19 cellular contexts compared by ENCODE assay signal in genomic region chr2:226766352-226767055, GRCh38. TPM values are rescaled to one million over a fixed set of nuclear protein-coding genes. Genes with fewer than 3 reads are reported as not detected.
DNase-seq lines count a peak whose midpoint lies in the region; ATAC-seq and TF ChIP-seq lines count a peak whose summit lies in the region.
"Had no signal": no experiment of that assay in that cellular context is flagged by ENCODE, and none has a peak within 500 bp of the region (broad histone marks: within the 10 kb centered on the region; RNA-seq: fewer than 3 reads in every experiment).

No MANE protein-coding gene starts in this region.

- H3K4me3 ChIP-seq in heart left ventricle, result no peak overlapping the region
- no peak overlapping the region for H3K4me3 ChIP-seq in RWPE2 (ENCODE audit: severe bottlenecking)
- no peak overlapping the region for H3K4me3 ChIP-seq in smooth muscle cell
- H3K4me3 ChIP-seq: MG63, tibial nerve had no signal

- TF ChIP-seq POLR2A in heart left ventricle (IDR thresholded peaks at IDR 0.05), result no peak

- H2AK5ac ChIP-seq in H9 (ENCODE audit: insufficient read length, low read length), result no peak overlapping the region

- no peak overlapping the region for H3K14ac ChIP-seq in H9 (ENCODE audit: insufficient read depth, low read length)

- no peaks in the 10 kb centered on the region for H3K23me2 ChIP-seq in H9 (ENCODE audit: insufficient read length, low read depth, low read length, poor library complexity, severe bottlenecking)

- no peak overlapping the region for H2BK12ac ChIP-seq in H9 (ENCODE audit: insufficient read length, low read depth, low read length)

- no peak overlapping the region for H2BK5ac ChIP-seq in H9 (ENCODE audit: insufficient read length, low read length)

- DNase-seq in heart left ventricle, result no peak
- no peak for DNase-seq in cardiac septum (ENCODE audit: low spot score)
- DNase-seq in RWPE2 (ENCODE audit: low spot score), result no peak
- DNase-seq in fibroblast of peridontal ligament (ENCODE audit: extremely low read depth), result peak; percentile 56
- no peak for DNase-seq in smooth muscle cell (lab: John Stamatoyannopoulos, UW; ENCODE audit: unreplicated experiment)
- DNase-seq in superior temporal gyrus (ENCODE audit: extremely low spot score), result no peak
- DNase-seq in H9, result no peak
- DNase-seq in natural killer cell, result no peak
- DNase-seq: activated CD4-positive, alpha-beta T cell treated with anti-CD3 and anti-CD28 coated beads, Interleukin-2, amount 50 U/mL, for 1 hour; activated naive CD4-positive, alpha-beta T cell treated with Interleukin-2 at 50 U/mL for 16 hours; activated T-cell treated with anti-CD3 and anti-CD28 coated beads for 4 hours; CD4-positive, CD25-positive, alpha-beta regulatory T cell; DMS53; head of caudate nucleus; kidney; MG63; NCI-H446 had no signal

- H3K56ac ChIP-seq in H9 (ENCODE audit: insufficient read length, low read depth, low read length), result no peak overlapping the region

- intact Hi-C loops in heart left ventricle (cut with DNase I), result no loop called here
- intact Hi-C loops in cardiac septum (cut with DNase I), result no loop called here
- intact Hi-C loops in natural killer cell (cut with micrococcal nuclease), result no loop called here

- H3K79me1 ChIP-seq in H9 (ENCODE audit: insufficient read depth, low read depth, low read length, poor library complexity, severe bottlenecking), result peaks cover 5% of the 10 kb centered on the region

- no peak overlapping the region for H3T11ph ChIP-seq in H9 (ENCODE audit: low read length)

- H3K4me3 Mint-ChIP-seq in H9, result no peak overlapping the region
- no peak overlapping the region for H3K4me3 Mint-ChIP-seq in natural killer cell
- H3K4me3 Mint-ChIP-seq: CD4-positive, CD25-positive, alpha-beta regulatory T cell; neural crest cell had no signal

- H3K79me2 ChIP-seq in smooth muscle cell (ENCODE audit: low read depth), result peaks cover 65% of the 10 kb centered on the region
- H3K79me2 ChIP-seq in H9 (ENCODE audit: insufficient read depth, low read length), result no peaks in the 10 kb centered on the region; the same call in 1 of the 2 replicates

- H3K27me3 Mint-ChIP-seq in H9 (ENCODE audit: low read depth) (no peaks in the 10 kb centered on the region), natural killer cell (ENCODE audit: low read depth in 2 of 2) (peaks cover 11 to 35% of the 10 kb centered on the region in 2 donors)

- no peak overlapping the region for H3K23ac ChIP-seq in H9 (ENCODE audit: insufficient read length, low read depth, low read length)

- no peak overlapping the region for H2BK120ac ChIP-seq in H9 (ENCODE audit: low read depth, low read length, poor library complexity, severe bottlenecking)

- peaks cover 7 to 17% (median 10%) of the 10 kb centered on the region in 3 experiments; a peak in 6 of 7 replicates for H3K36me3 Mint-ChIP-seq in H9 (ENCODE audit: insufficient read depth in 1 of 3, low read depth in 3 of 3)
- no peaks in the 10 kb centered on the region for H3K36me3 Mint-ChIP-seq in natural killer cell
- H3K36me3 Mint-ChIP-seq: CD4-positive, CD25-positive, alpha-beta regulatory T cell had no signal

- H3K9me3 ChIP-seq in heart left ventricle (peaks cover 0 to 4% (median 0%) of the 10 kb centered on the region in 12 donors), RWPE2 (ENCODE audit: severe bottlenecking) (no peaks in the 10 kb centered on the region), smooth muscle cell (replicated peaks; ENCODE audit: low read depth) (no peaks in the 10 kb centered on the region), H9 (ENCODE audit: control insufficient read depth, low read depth, low read length) (no peaks in the 10 kb centered on the region)
- H3K9me3 ChIP-seq: tibial nerve had no signal

- ATAC-seq in heart left ventricle (no peak), RWPE2 (ENCODE audit: low read depth) (no peak), natural killer cell (no peak)

- H4K20me1 ChIP-seq in smooth muscle cell (ENCODE audit: low read depth) (peaks cover 44% of the 10 kb centered on the region), H9 (ENCODE audit: control insufficient read depth, insufficient read depth, insufficient read length) (no peaks in the 10 kb centered on the region)

- H3K9me3 Mint-ChIP-seq in H9, result no peaks in the 10 kb centered on the region
- H3K9me3 Mint-ChIP-seq in natural killer cell, result no peaks in the 10 kb centered on the region

- no peak overlapping the region for H2BK20ac ChIP-seq in H9 (ENCODE audit: low read depth, low read length, poor library complexity, severe bottlenecking)

- H4K8ac ChIP-seq in H9 (replicated peaks; ENCODE audit: insufficient read length, low read depth, low read length), result no peak overlapping the region

- H3K4me1 Mint-ChIP-seq in H9 (no peaks in the 10 kb centered on the region; a peak in 1 of 4 replicates), natural killer cell (peaks cover 0 to 6% of the 10 kb centered on the region in 2 donors)

- H3K27me3 ChIP-seq in heart left ventricle (no peaks in the 10 kb centered on the region), RWPE2 (ENCODE audit: insufficient read depth, poor library complexity, severe bottlenecking) (no peaks in the 10 kb centered on the region), smooth muscle cell (ENCODE audit: low read depth) (no peaks in the 10 kb centered on the region), H9 (ENCODE audit: insufficient read depth, low read length) (no peaks in the 10 kb centered on the region)
- H3K27me3 ChIP-seq: MG63, tibial nerve had no signal

- H3K27ac Mint-ChIP-seq in H9, result no peak overlapping the region
- no peak overlapping the region for H3K27ac Mint-ChIP-seq in natural killer cell
- H3K27ac Mint-ChIP-seq: CD4-positive, CD25-positive, alpha-beta regulatory T cell had no signal

- no peak overlapping the region for H3K9ac ChIP-seq in smooth muscle cell (ENCODE audit: low read depth)
- no peak overlapping the region for H3K9ac ChIP-seq in H9 (ENCODE audit: extremely low read depth, insufficient read length, low read length)

- H3K4me1 ChIP-seq in heart left ventricle (peaks cover 0 to 63% (median 27%) of the 10 kb centered on the region in 12 donors), RWPE2 (ENCODE audit: insufficient read depth, poor library complexity, severe bottlenecking) (peaks cover 29% of the 10 kb centered on the region), smooth muscle cell (ENCODE audit: low read depth) (no peaks in the 10 kb centered on the region), H9 (ENCODE audit: insufficient read depth, low read length) (no peaks in the 10 kb centered on the region)

- no peaks in the 10 kb centered on the region for H3K36me3 ChIP-seq in heart left ventricle
- peaks cover 95% of the 10 kb centered on the region for H3K36me3 ChIP-seq in RWPE2 (ENCODE audit: low read depth)
- H3K36me3 ChIP-seq in smooth muscle cell (ENCODE audit: low read depth), result no peaks in the 10 kb centered on the region

- no peak overlapping the region for H3K18ac ChIP-seq in H9 (ENCODE audit: insufficient read length, low read depth, low read length)

- H4K5ac ChIP-seq in H9 (ENCODE audit: insufficient read length, low read depth, low read length), result no peak overlapping the region

- H2AFZ ChIP-seq in smooth muscle cell (ENCODE audit: low read depth) (no peak overlapping the region), H9 (ENCODE audit: low read length) (no peak overlapping the region)

- TF ChIP-seq CTCF in heart left ventricle (IDR thresholded peaks at IDR 0.05) (no peak), RWPE2 (IDR thresholded peaks at IDR 0.05; ENCODE audit: poor library complexity, severe bottlenecking) (no peak), smooth muscle cell (IDR thresholded peaks at IDR 0.05; ENCODE audit: borderline replicate concordance, insufficient read depth, poor library complexity, severe bottlenecking) (no peak), H9 (conservative IDR thresholded peaks at IDR 0.05) (no peak), natural killer cell (IDR thresholded peaks at IDR 0.05) (no peak)

- H3F3A ChIP-seq in smooth muscle cell (ENCODE audit: low read depth), result no peaks in the 10 kb centered on the region

- H3K4ac ChIP-seq in H9 (ENCODE audit: low read depth, low read length), result no peak overlapping the region

- 85 to 89% (median 88%) methylated on average over 5 of the region's 5 CpGs for WGBS in heart left ventricle, 4 donors
- WGBS in smooth muscle cell (ENCODE audit: low lambda C conversion rate), result 69% methylated on average over 5 of the region's 5 CpGs
- WGBS in H9 (ENCODE audit: extremely low coverage, insufficient read length, low lambda C conversion rate), result no CpG with 5 or more reads among the region's 5 CpGs

- no peak overlapping the region for H4K91ac ChIP-seq in H9 (ENCODE audit: insufficient read length, low read depth, low read length)

- no peak overlapping the region for H2BK15ac ChIP-seq in H9 (ENCODE audit: low read depth, low read length)

- H3K4me2 ChIP-seq in smooth muscle cell (peak overlapping the region; percentile 2), H9 (ENCODE audit: insufficient read depth, insufficient read length, low read length) (no peak overlapping the region)

- H3K27ac ChIP-seq in heart left ventricle (peak overlapping the region; percentile 33 to 86 (median 72)), RWPE2 (ENCODE audit: poor library complexity, severe bottlenecking) (peak overlapping the region; percentile 2), smooth muscle cell (ENCODE audit: low read depth) (peak overlapping the region; percentile 13), H9 (ENCODE audit: insufficient read length, low read depth, low read length) (no peak overlapping the region)
- H3K27ac ChIP-seq: tibial nerve had no signal

RNA-seq across cellular contexts. Expression of gene IRS1, which starts 33.1 kb away (rescaled TPM):
- total RNA-seq in heart left ventricle, result 10 to 100 TPM; 13.4 to 45.8 (median 16.8) TPM
- 1 to 10 TPM; 5.0 to 6.5 TPM for polyA plus RNA-seq in heart left ventricle
- 14.0 TPM for total RNA-seq in cardiac septum
- total RNA-seq in smooth muscle cell, result 14.3 and 14.6 TPM in 2 replicates
- 8.6 and 9.4 TPM in 2 replicates for polyA plus RNA-seq in smooth muscle cell
- total RNA-seq in H9 (2021), result 15.0 and 16.3 TPM in 2 replicates
- under 1 TPM; 0.09 to 0.55 (median 0.36) TPM for total RNA-seq in natural killer cell
